Comparison of ENCODE assay signal across 8 cellular contexts in the genomic region with DNA sequence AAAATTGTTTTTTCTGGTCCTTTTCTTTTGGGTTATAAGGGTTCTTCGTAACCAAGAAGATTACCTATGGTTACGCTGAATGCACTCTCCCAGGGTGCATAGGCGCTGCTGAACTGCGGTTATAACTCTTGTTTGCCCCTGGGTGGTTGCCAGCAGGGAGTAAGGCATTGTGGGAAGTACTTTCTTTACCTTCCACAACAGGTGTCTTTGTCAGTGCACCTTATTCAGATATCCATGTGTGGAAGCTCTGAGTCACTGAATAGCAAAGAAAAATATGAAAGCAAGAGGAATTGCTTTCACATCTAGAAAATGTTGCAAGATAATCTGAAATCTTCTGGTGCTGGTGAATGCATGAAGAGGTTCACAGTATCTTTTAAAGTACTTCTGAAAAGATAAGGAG.
A peak's percentile ranks its signal among the peaks of the same experiment; 100 is the strongest.
DNase-seq lines count a peak whose midpoint lies in the region; ATAC-seq and TF ChIP-seq lines count a peak whose summit lies in the region.

No MANE protein-coding gene starts in this region.

- H3K9me3 Mint-ChIP-seq in CD4-positive, alpha-beta T cell, result no peaks in the 10 kb centered on the region
- no peaks in the 10 kb centered on the region for H3K9me3 Mint-ChIP-seq in T-helper 2 cell treated with Interferon-gamma antibody and Interleukin-4, amounts not matched to agents 5 μg/mL and 100 μg/mL, for 36 hours

- in situ Hi-C loops in gastrocnemius medialis (cut with MboI; ENCODE audit: low sequenced_read_pairs in 4 of 4), result no loop called here

- H3K4me3 ChIP-seq in iPS-20b (ENCODE audit: low read length) (peak overlapping the region; percentile 85), gastrocnemius medialis (no peak overlapping the region)

- H3K36me3 ChIP-seq in iPS-20b (ENCODE audit: insufficient read depth, low read depth, low read length) (peaks cover 38% of the 10 kb centered on the region), gastrocnemius medialis (no peaks in the 10 kb centered on the region)

- no peak overlapping the region for H3K27ac ChIP-seq in CD4-positive, alpha-beta T cell (ENCODE audit: low read depth, low read length)
- H3K27ac ChIP-seq in iPS-20b (ENCODE audit: low read length) (peak overlapping the region; percentile 71), gastrocnemius medialis (no peak overlapping the region)

- no peak for TF ChIP-seq CTCF in CD4-positive, alpha-beta T cell (IDR thresholded peaks at IDR 0.05)
- TF ChIP-seq CTCF in gastrocnemius medialis (IDR thresholded peaks at IDR 0.05 in 4 of 5, conservative IDR thresholded peaks at IDR 0.05 in 1 of 5), result no peak

- CTCF ChIA-PET in CD4-positive, alpha-beta T cell (lab: Charles Lee), result interaction anchor here (1.6 kb wide), 1 partner anchor 108 kb away, joined by 4 read pairs; no protein-coding TSS in a partner anchor

- TF ChIP-seq POLR2A in gastrocnemius medialis (IDR thresholded peaks at IDR 0.05), result no peak

- H3K9ac ChIP-seq in iPS-20b (ENCODE audit: low read depth, low read length), result peak overlapping the region; percentile 82

- intact Hi-C loops in CD4-positive, alpha-beta T cell (cut with DNase I, micrococcal nuclease), result loop anchor here in 1 of 2 experiments (5.0 kb wide), 1 partner anchor 92 kb away; no protein-coding TSS in a partner anchor
- intact Hi-C loops in Right ventricle myocardium superior (cut with DNase I) (no loop called here), gastrocnemius medialis (cut with DNase I; ENCODE audit: low total_unique reads) (no loop called here)

- POLR2A ChIA-PET in CD4-positive, alpha-beta T cell (lab: Charles Lee), result interaction anchor here (1.8 to 5.0 kb wide), 3 partner anchors 76 to 125 kb away, joined by 6 to 32 read pairs (median 13); a partner anchor contains a TSS

- no peaks in the 10 kb centered on the region for H3K36me3 Mint-ChIP-seq in CD4-positive, alpha-beta T cell (ENCODE audit: low read depth)
- H3K36me3 Mint-ChIP-seq in T-helper 2 cell treated with Interferon-gamma antibody and Interleukin-4, amounts not matched to agents 5 μg/mL and 100 μg/mL, for 36 hours (ENCODE audit: low read depth), result no peaks in the 10 kb centered on the region

- no peaks in the 10 kb centered on the region for H3K27me3 Mint-ChIP-seq in CD4-positive, alpha-beta T cell
- H3K27me3 Mint-ChIP-seq in T-helper 2 cell treated with Interferon-gamma antibody and Interleukin-4, amounts not matched to agents 5 μg/mL and 100 μg/mL, for 36 hours (ENCODE audit: low read depth), result no peaks in the 10 kb centered on the region

- peak overlapping the region; percentile 89 for H3K4me3 Mint-ChIP-seq in CD4-positive, alpha-beta T cell
- peak overlapping the region; percentile 38 for H3K4me3 Mint-ChIP-seq in T-helper 2 cell treated with Interferon-gamma antibody and Interleukin-4, amounts not matched to agents 5 μg/mL and 100 μg/mL, for 36 hours

- no peaks in the 10 kb centered on the region for H3K9me3 ChIP-seq in CD4-positive, alpha-beta T cell (ENCODE audit: control insufficient read depth, low read length)
- H3K9me3 ChIP-seq in iPS-20b (ENCODE audit: insufficient read depth, low read depth, low read length) (no peaks in the 10 kb centered on the region), gastrocnemius medialis (no peaks in the 10 kb centered on the region)

- H3K4me1 Mint-ChIP-seq in CD4-positive, alpha-beta T cell (ENCODE audit: low read depth), result peaks cover 35% of the 10 kb centered on the region
- peaks cover 12% of the 10 kb centered on the region for H3K4me1 Mint-ChIP-seq in T-helper 2 cell treated with Interferon-gamma antibody and Interleukin-4, amounts not matched to agents 5 μg/mL and 100 μg/mL, for 36 hours (ENCODE audit: low read depth)

- peak overlapping the region; percentile 78 for H3K27ac Mint-ChIP-seq in CD4-positive, alpha-beta T cell
- no peak overlapping the region for H3K27ac Mint-ChIP-seq in T-helper 2 cell treated with Interferon-gamma antibody and Interleukin-4, amounts not matched to agents 5 μg/mL and 100 μg/mL, for 36 hours

- ATAC-seq in CD4-positive, alpha-beta T cell (ENCODE audit: poor library complexity), result peak; percentile 88
- ATAC-seq in Right ventricle myocardium superior (ENCODE audit: poor library complexity) (no peak), gastrocnemius medialis (no peak)

- H3K4me1 ChIP-seq in iPS-20b (ENCODE audit: insufficient read depth, low read length), result peaks cover 24% of the 10 kb centered on the region; the same call in 1 of the 2 replicates
- no peaks in the 10 kb centered on the region for H3K4me1 ChIP-seq in gastrocnemius medialis

- peak; percentile 6 to 52 (median 34) for DNase-seq in CD4-positive, alpha-beta T cell
- peak; percentile 85 for DNase-seq in LoVo (ENCODE audit: low spot score)
- DNase-seq in T-helper 2 cell treated with Interferon-gamma antibody and Interleukin-4, amounts not matched to agents 5 μg/mL and 100 μg/mL, for 36 hours (ENCODE audit: low spot score), result no peak
- DNase-seq in Right ventricle myocardium superior, result no peak
- DNase-seq in gastrocnemius medialis, result no peak
- no peak for DNase-seq in SK-N-DZ (ENCODE audit: low spot score)
- DNase-seq in UCSD-AML1 (lab: John Stamatoyannopoulos, UW; ENCODE audit: unreplicated experiment), result no peak

- H3K27me3 ChIP-seq in CD4-positive, alpha-beta T cell (ENCODE audit: control insufficient read depth, insufficient read depth, low read length), result no peaks in the 10 kb centered on the region
- no peaks in the 10 kb centered on the region for H3K27me3 ChIP-seq in iPS-20b (ENCODE audit: insufficient read depth, low read length)
- H3K27me3 ChIP-seq in gastrocnemius medialis, result no peaks in the 10 kb centered on the region

Comparison
In these comparisons a context has a peak if more than half of its experiments do, and no peak if none do; other contexts are left out.
1. DNase-seq: peak in CD4-positive, alpha-beta T cell (10 of 10) and LoVo (single experiment); none in T-helper 2 cell treated with Interferon-gamma antibody and Interleukin-4, amounts not matched to agents 5 μg/mL and 100 μg/mL, for 36 hours (single experiment), Right ventricle myocardium superior (single experiment), gastrocnemius medialis (0 of 2), SK-N-DZ (single experiment) and UCSD-AML1 (single experiment).